ENCODE assay signal across 8 cellular contexts in the genomic region with DNA sequence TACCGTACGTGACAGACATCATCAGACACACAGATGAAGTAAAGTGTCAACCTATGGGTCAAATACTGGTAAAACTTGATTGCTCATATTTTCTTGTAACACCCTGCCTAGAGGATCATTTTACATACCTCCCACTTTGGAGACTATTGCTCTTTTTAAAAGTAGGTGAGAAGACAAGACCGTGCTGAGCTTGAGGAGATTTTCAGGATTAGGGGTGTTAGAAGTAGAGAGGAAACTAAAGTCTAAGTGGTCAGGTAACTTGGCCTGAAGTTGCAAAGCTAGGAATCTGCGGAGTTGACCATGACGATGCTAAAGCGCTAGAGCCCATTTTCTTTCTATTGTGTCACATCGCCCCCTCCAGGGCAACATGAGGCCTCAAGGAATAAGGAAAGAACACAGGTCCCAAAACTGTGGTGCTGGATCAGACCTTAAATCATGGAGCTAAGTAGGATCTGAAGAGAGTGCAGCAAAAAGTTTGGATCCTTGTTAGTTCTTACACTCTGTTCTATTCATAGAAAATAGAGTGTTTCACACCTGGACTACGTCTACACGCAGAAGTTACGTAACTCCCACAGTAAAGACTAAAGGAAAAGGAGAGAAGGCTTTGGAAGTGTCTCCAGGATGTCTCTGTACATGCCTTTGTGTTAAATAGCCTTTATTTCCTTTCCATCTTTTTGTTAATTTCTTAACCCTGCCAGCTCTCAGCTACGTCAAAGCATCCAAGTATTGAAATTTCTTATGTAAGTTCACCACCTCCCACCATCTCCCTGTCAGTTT.
A peak's percentile ranks its signal among the peaks of the same experiment; 100 is the strongest.
DNase-seq lines count a peak whose midpoint lies in the region; ATAC-seq and TF ChIP-seq lines count a peak whose summit lies in the region.

No MANE protein-coding gene starts in this region.

- H3K4me2 ChIP-seq in parathyroid adenoma (ENCODE audit: low read length), result peak overlapping the region; percentile 55

- H3K27ac ChIP-seq in parathyroid adenoma, result peak overlapping the region; percentile 19

- peak overlapping the region; percentile 57 for H2AFZ ChIP-seq in parathyroid adenoma

- H3K4me1 ChIP-seq in parathyroid adenoma, result peaks cover 10% of the 10 kb centered on the region

- H3K9me3 ChIP-seq in parathyroid adenoma (ENCODE audit: control insufficient read depth, low read length), result no peaks in the 10 kb centered on the region

- no peaks in the 10 kb centered on the region for H3K27me3 ChIP-seq in parathyroid adenoma (ENCODE audit: control insufficient read depth, insufficient read depth, low read length)

- H3K4me3 ChIP-seq in parathyroid adenoma (ENCODE audit: low read depth, low read length), result peak overlapping the region; percentile 24

- peaks cover 15% of the 10 kb centered on the region for H3K79me2 ChIP-seq in parathyroid adenoma

- DNase-seq in SIG-M5 treated with dmso at 0.1 percent for 504 hours (lab: John Stamatoyannopoulos, UW; ENCODE audit: unreplicated experiment) (peak; percentile 52), SIG-M5 (lab: John Stamatoyannopoulos, UW) (no peak), glomerular visceral epithelial cell (ENCODE audit: extremely low spot score) (peak; percentile 51)
- DNase-seq in activated CD4-positive, alpha-beta T cell treated with anti-CD3 and anti-CD28 coated beads, Interleukin-2, amount 50 U/mL, for 1 hour, result peak; percentile 13
- no peak for DNase-seq in activated CD4-positive, CD25-positive, alpha-beta regulatory T cell (lab: John Stamatoyannopoulos, UW)

- no peaks in the 10 kb centered on the region for H3K36me3 ChIP-seq in parathyroid adenoma (ENCODE audit: control insufficient read depth, insufficient read depth, low read length)

- ATAC-seq in HG02852 (IDR thresholded peaks at IDR 0.05; ENCODE audit: unreplicated experiment), result no peak

- TF ChIP-seq CTCF in LNCAP (IDR thresholded peaks at IDR 0.05) (peak; percentile 36; the same call in 1 of the 2 replicates), parathyroid adenoma (IDR thresholded peaks at IDR 0.05) (peak; percentile 76)

- no peak overlapping the region for H3K9ac ChIP-seq in parathyroid adenoma

Comparison
In these comparisons a context has a peak if more than half of its experiments do, and no peak if none do; other contexts are left out.
1. DNase-seq: peak in SIG-M5 treated with dmso at 0.1 percent for 504 hours (single experiment), activated CD4-positive, alpha-beta T cell treated with anti-CD3 and anti-CD28 coated beads, Interleukin-2, amount 50 U/mL, for 1 hour (single experiment) and glomerular visceral epithelial cell (single experiment); none in SIG-M5 (single experiment) and activated CD4-positive, CD25-positive, alpha-beta regulatory T cell (0 of 4).